11 cellular contexts compared by ENCODE assay signal in genomic region chr6:157984686-157985225, GRCh38. TPM values are rescaled to one million over a fixed set of nuclear protein-coding genes. Genes with fewer than 3 reads are reported as not detected.
A peak's percentile ranks its signal among the peaks of the same experiment; 100 is the strongest.
DNase-seq lines count a peak whose midpoint lies in the region; ATAC-seq and TF ChIP-seq lines count a peak whose summit lies in the region.
"Had no signal": no experiment of that assay in that cellular context is flagged by ENCODE, and none has a peak within 500 bp of the region (broad histone marks: within the 10 kb centered on the region; RNA-seq: fewer than 3 reads in every experiment).

No MANE protein-coding gene starts in this region.

- H3K9me3 ChIP-seq in BLaER1 (no peaks in the 10 kb centered on the region), HUES48 (ENCODE audit: control insufficient read depth, insufficient read depth, low read length) (no peaks in the 10 kb centered on the region)
- H3K9me3 ChIP-seq: upper lobe of left lung had no signal

- peaks cover 56% of the 10 kb centered on the region for H3K4me1 Mint-ChIP-seq in activated naive CD8-positive, alpha-beta T cell treated with anti-CD3 and anti-CD28 coated beads, Interleukin-2, amount 10 ng/mL, durations not matched to agents 7 days and 5 days
- H3K4me1 Mint-ChIP-seq in natural killer cell = peaks cover 60 to 62% of the 10 kb centered on the region in 2 donors

- H4K20me1 ChIP-seq in BLaER1 = peaks cover 14% of the 10 kb centered on the region; the same call in 1 of the 2 replicates

- H3K4me1 ChIP-seq in BLaER1 (peaks cover 71% of the 10 kb centered on the region), HUES48 (ENCODE audit: control insufficient read depth, insufficient read depth, low read length) (peaks cover 49% of the 10 kb centered on the region)

- ATAC-seq in activated naive CD8-positive, alpha-beta T cell treated with anti-CD3 and anti-CD28 coated beads, Interleukin-2, amount 10 ng/mL, durations not matched to agents 7 days and 5 days (ENCODE audit: low read depth) = no peak
- ATAC-seq in natural killer cell (no peak), HG03521 (IDR thresholded peaks at IDR 0.05; ENCODE audit: unreplicated experiment) (no peak)

- H3K4me3 ChIP-seq in BLaER1 (no peak overlapping the region), HUES48 (ENCODE audit: low read depth, low read length) (no peak overlapping the region)
- H3K4me3 ChIP-seq: upper lobe of left lung had no signal

- peak overlapping the region; percentile 71 for H3K4me3 Mint-ChIP-seq in activated naive CD8-positive, alpha-beta T cell treated with anti-CD3 and anti-CD28 coated beads, Interleukin-2, amount 10 ng/mL, durations not matched to agents 7 days and 5 days
- peak overlapping the region; percentile 80 for H3K4me3 Mint-ChIP-seq in natural killer cell

- peak overlapping the region; percentile 36 for H3K27ac Mint-ChIP-seq in activated naive CD8-positive, alpha-beta T cell treated with anti-CD3 and anti-CD28 coated beads, Interleukin-2, amount 10 ng/mL, durations not matched to agents 7 days and 5 days
- H3K27ac Mint-ChIP-seq in natural killer cell = peak overlapping the region; percentile 61 to 77

- H3K27ac ChIP-seq in BLaER1 (no peak overlapping the region), HUES48 (ENCODE audit: low read depth, low read length) (peak overlapping the region; percentile 79)
- H3K27ac ChIP-seq: KMS-11, upper lobe of left lung had no signal

- DNase-seq in activated naive CD8-positive, alpha-beta T cell treated with anti-CD3 and anti-CD28 coated beads, Interleukin-2, amount 10 ng/mL, durations not matched to agents 7 days and 5 days = no peak
- DNase-seq in natural killer cell (no peak), AG20443 (ENCODE audit: low spot score) (no peak), HCEC 1CT (no peak)
- no peak for DNase-seq in central memory CD4-positive, alpha-beta T cell
- DNase-seq: T1000, upper lobe of left lung had no signal

- TF ChIP-seq CTCF in natural killer cell (IDR thresholded peaks at IDR 0.05) = no peak

- intact Hi-C loops in natural killer cell (cut with micrococcal nuclease) = no loop called here

- POLR2A ChIA-PET in activated naive CD8-positive, alpha-beta T cell treated with anti-CD3 and anti-CD28 coated beads, Interleukin-2, amount 10 ng/mL, durations not matched to agents 7 days and 5 days (lab: Charles Lee) = interaction anchor here (0.8 to 1.1 kb wide), 2 partner anchors 41 to 47 kb away, joined by 3 to 11 read pairs; no protein-coding TSS in a partner anchor

- H3K4me2 ChIP-seq in BLaER1 = peak overlapping the region; percentile 100
- H3K4me2 ChIP-seq: KMS-11 had no signal

- H3K9ac ChIP-seq in BLaER1 (no peak overlapping the region), HUES48 (ENCODE audit: low read depth, low read length) (no peak overlapping the region)
- H3K9ac ChIP-seq: KMS-11 had no signal

- H3K36me3 ChIP-seq in BLaER1 (no peaks in the 10 kb centered on the region), HUES48 (ENCODE audit: control insufficient read depth, insufficient read depth, low read length) (no peaks in the 10 kb centered on the region)
- H3K36me3 ChIP-seq: upper lobe of left lung had no signal

- H3K36me3 Mint-ChIP-seq in activated naive CD8-positive, alpha-beta T cell treated with anti-CD3 and anti-CD28 coated beads, Interleukin-2, amount 10 ng/mL, durations not matched to agents 7 days and 5 days = peaks cover 4% of the 10 kb centered on the region
- no peaks in the 10 kb centered on the region for H3K36me3 Mint-ChIP-seq in natural killer cell

- no peaks in the 10 kb centered on the region for H3K9me3 Mint-ChIP-seq in activated naive CD8-positive, alpha-beta T cell treated with anti-CD3 and anti-CD28 coated beads, Interleukin-2, amount 10 ng/mL, durations not matched to agents 7 days and 5 days
- no peaks in the 10 kb centered on the region for H3K9me3 Mint-ChIP-seq in natural killer cell

- H3K27me3 Mint-ChIP-seq in activated naive CD8-positive, alpha-beta T cell treated with anti-CD3 and anti-CD28 coated beads, Interleukin-2, amount 10 ng/mL, durations not matched to agents 7 days and 5 days = no peaks in the 10 kb centered on the region
- no peaks in the 10 kb centered on the region for H3K27me3 Mint-ChIP-seq in natural killer cell (ENCODE audit: low read depth in 2 of 2)

- peaks cover 12% of the 10 kb centered on the region; the same call in 1 of the 2 replicates for H3K27me3 ChIP-seq in BLaER1
- H3K27me3 ChIP-seq in HUES48 (ENCODE audit: control insufficient read depth, insufficient read depth, low read length) = peaks cover 17% of the 10 kb centered on the region

RNA-seq across cellular contexts. Expression of gene SYNJ2, which starts 3.1 kb away (rescaled TPM):
- 10 to 100 TPM; 26.2 to 32.1 TPM for total RNA-seq in activated naive CD8-positive, alpha-beta T cell treated with anti-CD3 and anti-CD28 coated beads, Interleukin-2, amount 10 ng/mL, durations not matched to agents 7 days and 5 days
- total RNA-seq in natural killer cell = 10 to 100 TPM; 24.4 to 47.0 (median 28.0) TPM
